Comparison of ENCODE assay signal across 1 cellular context in genomic region chr16:54873716-54874373, GRCh38.
TF ChIP-seq lines count a peak whose summit lies in the region.
"Not testable (repeated sequence)": the region's sequence is repeated elsewhere in the genome, so short reads cannot be mapped to it uniquely, and the experiment has no call there.

No MANE protein-coding gene starts in this region.

TF ChIP-seq in K562, 482 proteins besides CTCF, POLR2A, EP300 and RAD21 (continued from another document):
- TF ChIP-seq SPI1 (IDR thresholded peaks at IDR 0.05; ENCODE audit: borderline replicate concordance, low read depth, low read length), result peak; percentile 78
- peak; percentile 54 for TF ChIP-seq RBM25 (IDR thresholded peaks at IDR 0.05; ENCODE audit: low read depth, low read length, severe bottlenecking)
- peak; percentile 16 for TF ChIP-seq TBP (optimal IDR thresholded peaks at IDR 0.05; ENCODE audit: low read depth, low read length)
- 0 out of 2 replicates have a peak, but pooled peaks have one; percentile 19 for TF ChIP-seq ZHX1 (conservative IDR thresholded peaks at IDR 0.05; ENCODE audit: low read length)
- TF ChIP-seq PKNOX1 (IDR thresholded peaks at IDR 0.05), result peak; percentile 22; the same call in 1 of the 2 replicates
- 0 out of 2 replicates have a peak, but pooled peaks have one; percentile 47 for TF ChIP-seq ZNF766 (CRISPR knock-in tag; conservative IDR thresholded peaks at IDR 0.05)
- TF ChIP-seq ATF7 (IDR thresholded peaks at IDR 0.05), result peak; percentile 24; the same call in 1 of the 2 replicates
- TF ChIP-seq TAF9B (IDR thresholded peaks at IDR 0.05; ENCODE audit: partially characterized antibody), result peak; percentile 75
- peak; percentile 50; the same call in 1 of the 2 replicates for TF ChIP-seq MYBL2 (IDR thresholded peaks at IDR 0.05; ENCODE audit: low read depth)
- not testable (repeated sequence) for TF ChIP-seq MYBL2 (CRISPR knock-in tag; IDR thresholded peaks at IDR 0.05; ENCODE audit: borderline replicate concordance)
- peak; percentile 49; the same call in 1 of the 2 replicates for TF ChIP-seq RBFOX2 (IDR thresholded peaks at IDR 0.05; ENCODE audit: low read depth, low read length)
- TF ChIP-seq L3MBTL2 (IDR thresholded peaks at IDR 0.05), result 0 out of 2 replicates have a peak, but pooled peaks have one; percentile 16
- TF ChIP-seq SUPT5H (IDR thresholded peaks at IDR 0.05), result peak; percentile 78
- peak; percentile 52; the same call in 1 of the 2 replicates for TF ChIP-seq ELF1 (tag; IDR thresholded peaks at IDR 0.05)
